In genomic region chr16:49503242-49504022, GRCh38 we compare ENCODE assay signal across 16 cellular contexts.
A peak's percentile ranks its signal among the peaks of the same experiment; 100 is the strongest.
DNase-seq lines count a peak whose midpoint lies in the region; ATAC-seq, FAIRE-seq and TF ChIP-seq lines count a peak whose summit lies in the region.
"Had no signal": no experiment of that assay in that cellular context is flagged by ENCODE, and none has a peak within 500 bp of the region (broad histone marks: within the 10 kb centered on the region; RNA-seq: fewer than 3 reads in every experiment).

No MANE protein-coding gene starts in this region.

- 64 to 79% methylated on average over 16 to 17 of the region's 17 CpGs for WGBS in testis, 2 donors

- peak; percentile 85 for ATAC-seq in GM19467 (IDR thresholded peaks at IDR 0.05; ENCODE audit: unreplicated experiment)
- ATAC-seq in HG03108 (IDR thresholded peaks at IDR 0.05; ENCODE audit: unreplicated experiment): peak; percentile 87
- peak; percentile 75 for ATAC-seq in left lobe of liver
- ATAC-seq in GM19023 (IDR thresholded peaks at IDR 0.05; ENCODE audit: unreplicated experiment): no peak
- ATAC-seq in activated T-cell treated with anti-CD3 and anti-CD28 coated beads, Interleukin-2, amount 50 U/mL, for 4 hours: no peak

- DNase-seq in GM12891 (ENCODE audit: insufficient read length, low spot score) (peak; percentile 53), left lobe of liver (ENCODE audit: low spot score) (peak; percentile 51), testis (no peak), caudate nucleus (lab: John Stamatoyannopoulos, UW) (no peak)
- no peak for DNase-seq in activated T-cell treated with anti-CD3 and anti-CD28 coated beads, Interleukin-2, amount 50 U/mL, for 4 hours
- DNase-seq: activated CD4-positive, alpha-beta T cell treated with anti-CD3 and anti-CD28 coated beads, Interleukin-2, amount 50 U/mL, for 48 hours; anterior cingulate cortex; naive thymus-derived CD8-positive, alpha-beta T cell; NCI-H446 treated with DMSO at 0.1 percent for 48 hours had no signal

- no peak for TF ChIP-seq CTCF in testis (IDR thresholded peaks at IDR 0.05)

- FAIRE-seq in GM12891 (lab: Jason Lieb, UNC): peak; percentile 82

- H3K9me3 ChIP-seq in testis: no peaks in the 10 kb centered on the region
- H3K9me3 ChIP-seq: SJSA1, suprapubic skin had no signal

- no peaks in the 10 kb centered on the region for H3K36me3 Mint-ChIP-seq in activated T-cell treated with anti-CD3 and anti-CD28 coated beads, Interleukin-2, amount 50 U/mL, for 4 hours (ENCODE audit: insufficient read depth)
- H3K36me3 Mint-ChIP-seq: naive thymus-derived CD8-positive, alpha-beta T cell had no signal

- H3K27me3 ChIP-seq in testis: no peaks in the 10 kb centered on the region
- H3K27me3 ChIP-seq: SJSA1, suprapubic skin had no signal

- H3K4me1 ChIP-seq in testis: no peaks in the 10 kb centered on the region
- H3K4me1 ChIP-seq: SJSA1, suprapubic skin had no signal

- peaks cover 4% of the 10 kb centered on the region for H3K4me1 Mint-ChIP-seq in activated T-cell treated with anti-CD3 and anti-CD28 coated beads, Interleukin-2, amount 50 U/mL, for 4 hours (ENCODE audit: low read depth)

- TF ChIP-seq POLR2A in GM12891 (IDR thresholded peaks at IDR 0.05; ENCODE audit: low read depth, low read length) (no peak), testis (IDR thresholded peaks at IDR 0.05) (no peak)

- no peak overlapping the region for H3K4me3 Mint-ChIP-seq in activated T-cell treated with anti-CD3 and anti-CD28 coated beads, Interleukin-2, amount 50 U/mL, for 4 hours
- H3K4me3 Mint-ChIP-seq: naive thymus-derived CD8-positive, alpha-beta T cell had no signal

- H3K4me3 ChIP-seq in testis: no peak overlapping the region
- H3K4me3 ChIP-seq: SJSA1, suprapubic skin had no signal

- H3K27ac ChIP-seq in testis: no peak overlapping the region
- H3K27ac ChIP-seq in caudate nucleus (ENCODE audit: low read depth, low read length): no peak overlapping the region
- H3K27ac ChIP-seq: C4-2B, epithelial cell of prostate, SJSA1, suprapubic skin had no signal

- H3K27me3 Mint-ChIP-seq in activated T-cell treated with anti-CD3 and anti-CD28 coated beads, Interleukin-2, amount 50 U/mL, for 4 hours (ENCODE audit: low read depth): no peaks in the 10 kb centered on the region
- H3K27me3 Mint-ChIP-seq: naive thymus-derived CD8-positive, alpha-beta T cell had no signal

- intact Hi-C loops in testis (cut with DNase I; ENCODE audit: low total_unique reads): no loop called here

- no peaks in the 10 kb centered on the region for H3K36me3 ChIP-seq in testis (ENCODE audit: low read depth, missing control alignments)
- H3K36me3 ChIP-seq: SJSA1, suprapubic skin had no signal

- H3K9me3 Mint-ChIP-seq in activated T-cell treated with anti-CD3 and anti-CD28 coated beads, Interleukin-2, amount 50 U/mL, for 4 hours: no peaks in the 10 kb centered on the region

TF ChIP-seq in GM12891, 5 proteins besides CTCF, POLR2A, EP300 and RAD21:
- TF ChIP-seq TAF1 (IDR thresholded peaks at IDR 0.05; ENCODE audit: low read depth, low read length) (no peak), PAX5 (IDR thresholded peaks at IDR 0.05; ENCODE audit: insufficient read depth, low read length, severe bottlenecking) (no peak), POU2F2 (IDR thresholded peaks at IDR 0.05; ENCODE audit: low read depth, low read length) (no peak), POLR2AphosphoS5 (IDR thresholded peaks at IDR 0.05; ENCODE audit: low read depth, low read length) (no peak), SPI1 (IDR thresholded peaks at IDR 0.05; ENCODE audit: low read depth, low read length) (no peak)

Comparison
In these comparisons a context has a peak if more than half of its experiments do, and no peak if none do; other contexts are left out.
1. DNase-seq: peak in GM12891 (single experiment) and left lobe of liver (single experiment); none in testis (single experiment), caudate nucleus (0 of 61) and activated T-cell treated with anti-CD3 and anti-CD28 coated beads, Interleukin-2, amount 50 U/mL, for 4 hours (single experiment).
2. ATAC-seq: peak in GM19467 (single experiment), HG03108 (single experiment) and left lobe of liver (single experiment); none in GM19023 (single experiment) and activated T-cell treated with anti-CD3 and anti-CD28 coated beads, Interleukin-2, amount 50 U/mL, for 4 hours (0 of 2).